12 cellular contexts compared by ENCODE assay signal in genomic region chr6:36204068-36204753, GRCh38. TPM values are rescaled to one million over a fixed set of nuclear protein-coding genes. Genes with fewer than 3 reads are reported as not detected.
DNase-seq lines count a peak whose midpoint lies in the region; ATAC-seq and TF ChIP-seq lines count a peak whose summit lies in the region.
"Had no signal": no experiment of that assay in that cellular context is flagged by ENCODE, and none has a peak within 500 bp of the region (broad histone marks: within the 10 kb centered on the region; RNA-seq: fewer than 3 reads in every experiment).

No MANE protein-coding gene starts in this region.

- H3K27me3 Mint-ChIP-seq in activated T-helper 2 cell treated with anti-CD3 and anti-CD28 coated beads, Interferon-gamma antibody, Interleukin-2, Interleukin-4, amounts not matched to agents 10 μg/mL and 5 μg/mL and 100 μg/mL, durations not matched to agents 14 hours and 24 hours and 36 hours (ENCODE audit: low read depth): no peaks in the 10 kb centered on the region

- DNase-seq in Peyer's patch (peak in 2 of 3 donors; percentile 49 to 72), PC-9 (no peak)
- DNase-seq in activated T-helper 2 cell treated with anti-CD3 and anti-CD28 coated beads, Interferon-gamma antibody, Interleukin-2, Interleukin-4, amounts not matched to agents 10 μg/mL and 5 μg/mL and 100 μg/mL, durations not matched to agents 14 hours and 24 hours and 36 hours (ENCODE audit: low spot score): peak; percentile 52
- peak; percentile 22 for DNase-seq in stimulated activated CD8-positive, alpha-beta memory T cell treated with anti-CD3 and anti-CD28 coated beads, Interleukin-12 subunit alpha, Interleukin-12 subunit beta, amount 100 ng/mL, for 4 hours (ENCODE audit: low read depth)
- DNase-seq: foreskin keratinocyte, NCI-H2171 treated with DMSO at 0.1 percent for 48 hours, T1000 had no signal

- H3K4me2 ChIP-seq in PC-9: no peak overlapping the region

- H3K9me3 Mint-ChIP-seq in activated T-helper 2 cell treated with anti-CD3 and anti-CD28 coated beads, Interferon-gamma antibody, Interleukin-2, Interleukin-4, amounts not matched to agents 10 μg/mL and 5 μg/mL and 100 μg/mL, durations not matched to agents 14 hours and 24 hours and 36 hours: no peaks in the 10 kb centered on the region

- TF ChIP-seq CTCF in Peyer's patch (IDR thresholded peaks at IDR 0.05): no peak
- TF ChIP-seq CTCF in PC-9 (conservative IDR thresholded peaks at IDR 0.05): no peak

- peaks cover 59% of the 10 kb centered on the region for H3K79me2 ChIP-seq in PC-9 (ENCODE audit: low read depth)

- H3K4me3 Mint-ChIP-seq in activated T-helper 2 cell treated with anti-CD3 and anti-CD28 coated beads, Interferon-gamma antibody, Interleukin-2, Interleukin-4, amounts not matched to agents 10 μg/mL and 5 μg/mL and 100 μg/mL, durations not matched to agents 14 hours and 24 hours and 36 hours (ENCODE audit: low read depth): peak overlapping the region; percentile 38

- H3F3A ChIP-seq in PC-9 (ENCODE audit: insufficient read depth, low read depth): no peaks in the 10 kb centered on the region

- intact Hi-C loops in activated T-helper 2 cell treated with anti-CD3 and anti-CD28 coated beads, Interferon-gamma antibody, Interleukin-2, Interleukin-4, amounts not matched to agents 10 μg/mL and 5 μg/mL and 100 μg/mL, durations not matched to agents 14 hours and 24 hours and 36 hours (cut with micrococcal nuclease): no loop called here
- intact Hi-C loops in PC-9 (cut with micrococcal nuclease; ENCODE audit: unreplicated experiment): no loop called here

- H3K27ac ChIP-seq in Peyer's patch (no peak overlapping the region), PC-9 (no peak overlapping the region)
- H3K27ac ChIP-seq: breast epithelium, foreskin keratinocyte had no signal

- ATAC-seq in GM18502 (IDR thresholded peaks at IDR 0.05; ENCODE audit: poor library complexity, unreplicated experiment) (peak; percentile 52), HG03442 (IDR thresholded peaks at IDR 0.05; ENCODE audit: unreplicated experiment) (no peak), GM18870 (IDR thresholded peaks at IDR 0.05; ENCODE audit: unreplicated experiment) (no peak), GM18873 (IDR thresholded peaks at IDR 0.05; ENCODE audit: low FRiP score, unreplicated experiment) (no peak)
- ATAC-seq: foreskin keratinocyte had no signal

- H3K4me1 ChIP-seq in Peyer's patch (peaks cover 0 to 33% (median 9%) of the 10 kb centered on the region in 4 donors), PC-9 (replicated peaks; ENCODE audit: insufficient read depth) (no peaks in the 10 kb centered on the region; the same call in 1 of the 2 replicates)
- H3K4me1 ChIP-seq: foreskin keratinocyte had no signal

- H4K20me1 ChIP-seq in PC-9 (ENCODE audit: insufficient read depth): peaks cover 46% of the 10 kb centered on the region

- no peaks in the 10 kb centered on the region for H3K9me3 ChIP-seq in Peyer's patch
- no peaks in the 10 kb centered on the region for H3K9me3 ChIP-seq in PC-9 (ENCODE audit: insufficient read depth, low read depth)
- H3K9me3 ChIP-seq: breast epithelium had no signal

- no peak for TF ChIP-seq POLR2A in Peyer's patch (IDR thresholded peaks at IDR 0.05)

- POLR2A ChIA-PET in PC-9 (lab: Charles Lee; ENCODE audit: unreplicated experiment): no interaction called here

- H2AFZ ChIP-seq in PC-9: no peak overlapping the region

- peaks cover 0 to 86% (median 0%) of the 10 kb centered on the region in 3 donors for H3K36me3 ChIP-seq in Peyer's patch
- peaks cover 51% of the 10 kb centered on the region for H3K36me3 ChIP-seq in PC-9 (ENCODE audit: low read depth)

- H3K4me3 ChIP-seq in Peyer's patch (no peak overlapping the region), PC-9 (no peak overlapping the region)
- H3K4me3 ChIP-seq: breast epithelium had no signal

- peaks cover 81% of the 10 kb centered on the region for H3K36me3 Mint-ChIP-seq in activated T-helper 2 cell treated with anti-CD3 and anti-CD28 coated beads, Interferon-gamma antibody, Interleukin-2, Interleukin-4, amounts not matched to agents 10 μg/mL and 5 μg/mL and 100 μg/mL, durations not matched to agents 14 hours and 24 hours and 36 hours (ENCODE audit: low read depth)

- H3K9me2 ChIP-seq in PC-9 (ENCODE audit: insufficient read depth): no peaks in the 10 kb centered on the region

- CTCF ChIA-PET in PC-9 (lab: Charles Lee): no interaction called here

- peaks cover 37% of the 10 kb centered on the region for H3K4me1 Mint-ChIP-seq in activated T-helper 2 cell treated with anti-CD3 and anti-CD28 coated beads, Interferon-gamma antibody, Interleukin-2, Interleukin-4, amounts not matched to agents 10 μg/mL and 5 μg/mL and 100 μg/mL, durations not matched to agents 14 hours and 24 hours and 36 hours (ENCODE audit: low read depth)

- H3K27me3 ChIP-seq in Peyer's patch: no peaks in the 10 kb centered on the region
- H3K27me3 ChIP-seq in PC-9 (ENCODE audit: insufficient read depth, low read depth): no peaks in the 10 kb centered on the region
- H3K27me3 ChIP-seq: breast epithelium, foreskin keratinocyte had no signal

- H3K27ac Mint-ChIP-seq in activated T-helper 2 cell treated with anti-CD3 and anti-CD28 coated beads, Interferon-gamma antibody, Interleukin-2, Interleukin-4, amounts not matched to agents 10 μg/mL and 5 μg/mL and 100 μg/mL, durations not matched to agents 14 hours and 24 hours and 36 hours: no peak overlapping the region

- no TSS peak for BruUV-seq in PC-9 (replicated peaks; lab: Mats Ljungman, UMichigan)

RNA-seq across cellular contexts. Expression of gene BRPF3, which starts 7.7 kb away (rescaled TPM):
- total RNA-seq in Peyer's patch (10 to 100 TPM; 49.6 to 71.0 (median 65.0) TPM), PC-9 (2021) (27.3 and 32.3 TPM in 2 replicates)
- total RNA-seq in activated T-helper 2 cell treated with anti-CD3 and anti-CD28 coated beads, Interferon-gamma antibody, Interleukin-2, Interleukin-4, amounts not matched to agents 10 μg/mL and 5 μg/mL and 100 μg/mL, durations not matched to agents 14 hours and 24 hours and 36 hours: 20.2 and 24.1 TPM in 2 replicates

Comparison
In these comparisons a context has a peak if more than half of its experiments do, and no peak if none do; other contexts are left out.
1. DNase-seq: peak in Peyer's patch (2 of 3), activated T-helper 2 cell treated with anti-CD3 and anti-CD28 coated beads, Interferon-gamma antibody, Interleukin-2, Interleukin-4, amounts not matched to agents 10 μg/mL and 5 μg/mL and 100 μg/mL, durations not matched to agents 14 hours and 24 hours and 36 hours (single experiment) and stimulated activated CD8-positive, alpha-beta memory T cell treated with anti-CD3 and anti-CD28 coated beads, Interleukin-12 subunit alpha, Interleukin-12 subunit beta, amount 100 ng/mL, for 4 hours (single experiment); none in PC-9 (0 of 2).